ENCODE assay signal across 14 cellular contexts in genomic region chr19:55473613-55474012, GRCh38. TPM values are rescaled to one million over a fixed set of nuclear protein-coding genes. Genes with fewer than 3 reads are reported as not detected.
DNase-seq lines count a peak whose midpoint lies in the region; ATAC-seq and TF ChIP-seq lines count a peak whose summit lies in the region.
"Had no signal": no experiment of that assay in that cellular context is flagged by ENCODE, and none has a peak within 500 bp of the region (broad histone marks: within the 10 kb centered on the region; RNA-seq: fewer than 3 reads in every experiment).

No MANE protein-coding gene starts in this region.

- H3K27ac ChIP-seq in CD4-positive, CD25-positive, alpha-beta regulatory T cell (ENCODE audit: insufficient read depth, low read length, poor library complexity, severe bottlenecking): no peak overlapping the region
- H3K27ac ChIP-seq in testis: no peak overlapping the region

- DNase-seq in CD4-positive, CD25-positive, alpha-beta regulatory T cell: no peak
- DNase-seq in NCI-H146 treated with DMSO at 0.1 percent for 48 hours (lab: John Stamatoyannopoulos, UW; ENCODE audit: unreplicated experiment) (peak; percentile 88), kidney epithelial cell (ENCODE audit: low read depth) (peak; percentile 50), testis (no peak), left colon (no peak)
- no peak for DNase-seq in stimulated activated CD4-positive, alpha-beta T cell treated with anti-CD3 and anti-CD28 coated beads, Interleukin-4, amount 100 ng/mL, for 24 hours
- DNase-seq: activated CD4-positive, alpha-beta T cell treated with anti-CD3 and anti-CD28 coated beads, Interleukin-2, amount 50 U/mL, for 4 hours; activated gamma-delta T cell; central memory CD4-positive, alpha-beta T cell; DMS79 treated with DMSO at 0.1 percent for 48 hours; Kasumi-1; NCI-H2107 had no signal

- TF ChIP-seq CTCF in kidney epithelial cell (IDR thresholded peaks at IDR 0.05; ENCODE audit: insufficient read depth, low read length, poor library complexity, severe bottlenecking) (no peak), testis (IDR thresholded peaks at IDR 0.05) (no peak)

- H3K9me3 Mint-ChIP-seq in CD4-positive, CD25-positive, alpha-beta regulatory T cell: no peaks in the 10 kb centered on the region

- peak overlapping the region in 1 of 3 donors; percentile 52 for H3K27ac Mint-ChIP-seq in CD4-positive, CD25-positive, alpha-beta regulatory T cell

- H3K4me1 ChIP-seq in CD4-positive, CD25-positive, alpha-beta regulatory T cell (ENCODE audit: control insufficient read depth, insufficient read depth, low read length, poor library complexity, severe bottlenecking): peaks cover 19% of the 10 kb centered on the region
- H3K4me1 ChIP-seq in testis: peaks cover 13% of the 10 kb centered on the region

- no peak for ATAC-seq in CD4-positive, CD25-positive, alpha-beta regulatory T cell (ENCODE audit: low read depth in 2 of 2)
- no peak for ATAC-seq in left colon

- peaks cover 5% of the 10 kb centered on the region for H3K27me3 Mint-ChIP-seq in CD4-positive, CD25-positive, alpha-beta regulatory T cell

- H3K4me1 Mint-ChIP-seq in CD4-positive, CD25-positive, alpha-beta regulatory T cell: peaks cover 0 to 25% (median 12%) of the 10 kb centered on the region in 4 donors

- TF ChIP-seq POLR2A in testis (IDR thresholded peaks at IDR 0.05): no peak

- H3K36me3 Mint-ChIP-seq in CD4-positive, CD25-positive, alpha-beta regulatory T cell: no peaks in the 10 kb centered on the region

- no peaks in the 10 kb centered on the region for H3K36me3 ChIP-seq in CD4-positive, CD25-positive, alpha-beta regulatory T cell (ENCODE audit: control insufficient read depth, insufficient read depth, low read length)
- H3K36me3 ChIP-seq in kidney epithelial cell (ENCODE audit: control insufficient read depth, insufficient read depth, low read length) (no peaks in the 10 kb centered on the region), testis (ENCODE audit: low read depth, missing control alignments) (no peaks in the 10 kb centered on the region)

- H3K4me3 ChIP-seq in CD4-positive, CD25-positive, alpha-beta regulatory T cell (ENCODE audit: low read depth, low read length): no peak overlapping the region
- H3K4me3 ChIP-seq in kidney epithelial cell (ENCODE audit: low read depth, low read length): no peak overlapping the region
- H3K4me3 ChIP-seq in testis: no peak overlapping the region

- H3K4me3 Mint-ChIP-seq in CD4-positive, CD25-positive, alpha-beta regulatory T cell: peak overlapping the region in 3 of 4 donors; percentile 27 to 50 (median 35)

- no peaks in the 10 kb centered on the region for H3K9me3 ChIP-seq in CD4-positive, CD25-positive, alpha-beta regulatory T cell (ENCODE audit: control insufficient read depth in 2 of 2, low read length in 2 of 2)
- no peaks in the 10 kb centered on the region for H3K9me3 ChIP-seq in testis

- WGBS in testis, 2 donors: 81% methylated on average over 8 of the region's 8 CpGs

- intact Hi-C loops in testis (cut with DNase I; ENCODE audit: low total_unique reads) (no loop called here), left colon (cut with DNase I, micrococcal nuclease) (no loop called here)

- no peaks in the 10 kb centered on the region for H3K27me3 ChIP-seq in CD4-positive, CD25-positive, alpha-beta regulatory T cell (ENCODE audit: control insufficient read depth, insufficient read depth, low read length)
- no peaks in the 10 kb centered on the region for H3K27me3 ChIP-seq in kidney epithelial cell (ENCODE audit: control insufficient read depth, insufficient read depth, low read length)
- no peaks in the 10 kb centered on the region for H3K27me3 ChIP-seq in testis

RNA-seq across cellular contexts. Expression of gene ZNF628, which starts 2.8 kb away (rescaled TPM):
- 23.9 TPM for total RNA-seq in CD4-positive, CD25-positive, alpha-beta regulatory T cell
- polyA plus RNA-seq in CD4-positive, CD25-positive, alpha-beta regulatory T cell: under 1 TPM; 0.05 to 0.22 (median 0.09) TPM
- total RNA-seq in kidney epithelial cell (7.3 and 15.8 TPM in 2 replicates), testis (10 to 100 TPM; 31.3 to 53.7 TPM), left colon (10 to 100 TPM in 1 of 2 donors, 1 to 10 TPM in 1; 8.0 to 10.3 TPM)
- polyA plus RNA-seq in testis (ENCODE audit: insufficient read depth, low read depth, low replicate concordance): 33.8 TPM

RNA-seq across cellular contexts. Expression of gene C19orf85, which starts 9.1 kb away (rescaled TPM):
- not detected for total RNA-seq in CD4-positive, CD25-positive, alpha-beta regulatory T cell
- polyA plus RNA-seq in CD4-positive, CD25-positive, alpha-beta regulatory T cell: not detected
- total RNA-seq in kidney epithelial cell (not detected in 2 replicates), testis (not detected), left colon (not detected)
- not detected for polyA plus RNA-seq in testis (ENCODE audit: insufficient read depth, low read depth, low replicate concordance)
- total RNA-seq: T-helper 1 cell treated with Interleukin-12 subunit alpha and Interleukin-12 subunit beta and Interleukin-4 antibody, amounts not matched to agents 30 ng/mL and 1 ng/mL, for 36 hours; ureter had no signal

RNA-seq across cellular contexts. Expression of gene NAT14, which starts 11.4 kb away (rescaled TPM):
- total RNA-seq in CD4-positive, CD25-positive, alpha-beta regulatory T cell: 9.2 TPM
- polyA plus RNA-seq in CD4-positive, CD25-positive, alpha-beta regulatory T cell: 1 to 10 TPM; 3.3 to 5.1 (median 4.1) TPM
- total RNA-seq in kidney epithelial cell (17.1 and 18.2 TPM in 2 replicates), testis (10 to 100 TPM; 12.0 to 16.0 TPM), left colon (1 to 10 TPM; 4.0 to 4.8 TPM)
- polyA plus RNA-seq in testis (ENCODE audit: insufficient read depth, low read depth, low replicate concordance): 17.3 TPM

RNA-seq across cellular contexts. Expression of gene ISOC2, which starts 12.2 kb away (rescaled TPM):
- total RNA-seq in CD4-positive, CD25-positive, alpha-beta regulatory T cell: 6.3 TPM
- 10 to 100 TPM; 24.7 to 34.1 (median 28.1) TPM for polyA plus RNA-seq in CD4-positive, CD25-positive, alpha-beta regulatory T cell
- total RNA-seq in kidney epithelial cell: 49.8 and 60.5 TPM in 2 replicates
- 10 to 100 TPM; 79.1 to 98.5 TPM for total RNA-seq in testis
- polyA plus RNA-seq in testis (ENCODE audit: insufficient read depth, low read depth, low replicate concordance): 107 TPM
- 100 to 1,000 TPM in 1 of 2 donors, 10 to 100 TPM in 1; 63.5 to 115 TPM for total RNA-seq in left colon

RNA-seq across cellular contexts. Expression of gene SSC5D, which starts 14.6 kb away (rescaled TPM):
- total RNA-seq in CD4-positive, CD25-positive, alpha-beta regulatory T cell: 0.27 TPM
- not detected for polyA plus RNA-seq in CD4-positive, CD25-positive, alpha-beta regulatory T cell
- total RNA-seq in kidney epithelial cell: 0.21 and 0.33 TPM in 2 replicates
- 1 to 10 TPM; 6.4 to 6.9 TPM for total RNA-seq in testis
- polyA plus RNA-seq in testis (ENCODE audit: insufficient read depth, low read depth, low replicate concordance): 10.7 TPM
- 1 to 10 TPM; 2.6 to 5.8 TPM for total RNA-seq in left colon

Comparison
In these comparisons a context has a peak if more than half of its experiments do, and no peak if none do; other contexts are left out.
1. DNase-seq: peak in NCI-H146 treated with DMSO at 0.1 percent for 48 hours (single experiment) and kidney epithelial cell (single experiment); none in CD4-positive, CD25-positive, alpha-beta regulatory T cell (0 of 3), testis (single experiment), stimulated activated CD4-positive, alpha-beta T cell treated with anti-CD3 and anti-CD28 coated beads, Interleukin-4, amount 100 ng/mL, for 24 hours (single experiment) and left colon (0 of 2).